1 cellular context compared by ENCODE assay signal in the genomic region with DNA sequence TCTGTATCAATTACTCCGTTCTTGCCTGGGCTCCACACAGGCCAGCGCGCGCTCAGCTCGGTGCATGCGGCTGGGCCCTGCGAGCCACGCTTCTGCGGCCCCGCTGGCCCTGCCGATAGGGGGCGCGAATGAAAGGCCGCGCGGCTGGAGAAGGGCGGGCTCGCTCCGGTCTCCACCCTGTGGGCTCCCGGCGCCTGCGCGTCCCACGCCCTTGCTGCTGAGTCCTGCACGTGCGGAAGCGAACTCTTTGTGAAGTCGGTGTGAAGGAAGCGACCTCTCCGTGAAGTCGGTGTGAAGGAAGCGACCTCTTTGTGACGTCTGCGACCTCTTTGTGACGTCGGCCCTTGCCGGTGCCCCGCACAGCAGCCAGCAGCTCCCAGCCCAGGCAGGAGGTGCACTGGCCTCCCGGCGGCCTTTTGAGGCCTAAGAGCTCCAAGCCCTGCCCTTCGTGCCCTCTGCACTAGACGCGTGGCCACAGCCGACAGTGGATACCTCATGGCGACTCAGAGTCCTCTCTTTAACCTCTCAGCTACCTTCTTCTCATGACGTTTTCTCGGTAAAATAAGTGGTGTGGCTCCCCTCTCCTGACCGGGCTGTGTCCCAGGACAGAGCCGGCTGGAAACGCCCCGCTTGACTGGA.
TF ChIP-seq lines count a peak whose summit lies in the region.

No MANE protein-coding gene starts in this region.

TF ChIP-seq in WTC11, 78 proteins besides CTCF, POLR2A, EP300 and RAD21 (continued from another document):
- TF ChIP-seq MXD4 (CRISPR knock-in tag; IDR thresholded peaks at IDR 0.05; ENCODE audit: borderline replicate concordance) = no peak
- TF ChIP-seq, protein P1, sequence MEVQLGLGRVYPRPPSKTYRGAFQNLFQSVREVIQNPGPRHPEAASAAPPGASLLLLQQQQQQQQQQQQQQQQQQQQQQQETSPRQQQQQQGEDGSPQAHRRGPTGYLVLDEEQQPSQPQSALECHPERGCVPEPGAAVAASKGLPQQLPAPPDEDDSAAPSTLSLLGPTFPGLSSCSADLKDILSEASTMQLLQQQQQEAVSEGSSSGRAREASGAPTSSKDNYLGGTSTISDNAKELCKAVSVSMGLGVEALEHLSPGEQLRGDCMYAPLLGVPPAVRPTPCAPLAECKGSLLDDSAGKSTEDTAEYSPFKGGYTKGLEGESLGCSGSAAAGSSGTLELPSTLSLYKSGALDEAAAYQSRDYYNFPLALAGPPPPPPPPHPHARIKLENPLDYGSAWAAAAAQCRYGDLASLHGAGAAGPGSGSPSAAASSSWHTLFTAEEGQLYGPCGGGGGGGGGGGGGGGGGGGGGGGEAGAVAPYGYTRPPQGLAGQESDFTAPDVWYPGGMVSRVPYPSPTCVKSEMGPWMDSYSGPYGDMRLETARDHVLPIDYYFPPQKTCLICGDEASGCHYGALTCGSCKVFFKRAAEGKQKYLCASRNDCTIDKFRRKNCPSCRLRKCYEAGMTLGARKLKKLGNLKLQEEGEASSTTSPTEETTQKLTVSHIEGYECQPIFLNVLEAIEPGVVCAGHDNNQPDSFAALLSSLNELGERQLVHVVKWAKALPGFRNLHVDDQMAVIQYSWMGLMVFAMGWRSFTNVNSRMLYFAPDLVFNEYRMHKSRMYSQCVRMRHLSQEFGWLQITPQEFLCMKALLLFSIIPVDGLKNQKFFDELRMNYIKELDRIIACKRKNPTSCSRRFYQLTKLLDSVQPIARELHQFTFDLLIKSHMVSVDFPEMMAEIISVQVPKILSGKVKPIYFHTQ (CRISPR knock-in tag; IDR thresholded peaks at IDR 0.05) = no peak
TF ChIP-seq in WTC11: peak in this region for 40.
